10 cellular contexts compared by ENCODE assay signal in the genomic region with DNA sequence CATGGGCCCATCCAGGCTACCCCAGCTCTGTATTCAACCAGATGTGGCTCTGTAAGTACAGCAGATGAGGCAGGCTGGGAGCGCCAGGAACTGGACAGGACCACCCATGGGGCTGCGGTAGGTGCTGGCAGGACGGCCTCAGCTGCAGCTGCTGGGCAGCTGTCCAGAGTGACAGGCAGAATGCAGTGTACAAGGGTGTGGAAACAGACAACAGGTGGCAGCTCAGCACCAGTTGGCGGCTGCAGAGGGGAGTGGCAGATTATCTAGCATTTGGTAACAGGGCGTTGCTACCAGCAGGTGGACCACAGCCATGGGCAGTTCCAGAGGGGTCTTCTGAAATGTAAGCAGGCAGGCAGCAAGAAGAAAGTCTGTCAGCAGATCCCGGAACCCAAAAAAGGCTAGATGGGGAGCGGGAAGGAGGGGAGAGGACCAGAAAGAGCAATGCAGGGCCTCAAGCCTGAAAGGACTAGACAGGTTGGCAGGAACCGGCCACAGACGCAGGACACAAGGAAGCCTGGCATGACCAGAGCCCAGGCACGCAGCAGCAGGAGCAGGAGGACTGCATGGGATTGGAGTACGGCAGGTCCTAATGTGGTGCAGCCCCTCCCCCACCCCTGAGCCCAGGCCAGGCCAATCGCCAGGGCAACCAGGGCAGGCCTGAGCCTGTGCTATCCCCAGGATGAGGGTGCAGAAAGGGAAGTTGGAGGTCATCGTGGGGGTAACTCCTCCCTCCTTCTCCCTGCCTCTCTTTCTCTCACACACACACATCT. TPM values are rescaled to one million over a fixed set of nuclear protein-coding genes. Genes with fewer than 3 reads are reported as not detected.
DNase-seq lines count a peak whose midpoint lies in the region; ATAC-seq, FAIRE-seq and TF ChIP-seq lines count a peak whose summit lies in the region.
"Had no signal": no experiment of that assay in that cellular context is flagged by ENCODE, and none has a peak within 500 bp of the region (broad histone marks: within the 10 kb centered on the region; RNA-seq: fewer than 3 reads in every experiment).

No MANE protein-coding gene starts in this region.

- no peaks in the 10 kb centered on the region for H3K36me3 Mint-ChIP-seq in activated CD4-positive, alpha-beta T cell treated with anti-CD3 and anti-CD28 coated beads, Interleukin-2, amount 10 ng/mL, durations not matched to agents 7 days and 5 days (ENCODE audit: low read depth)

- WGBS in right cardiac atrium, result 53% methylated on average over 13 of the region's 13 CpGs
- 41 to 53% methylated on average over 3 to 13 of the region's 13 CpGs for WGBS in transverse colon (ENCODE audit: low coverage in 1 of 2), 2 donors

- ATAC-seq in right cardiac atrium, result peak; percentile 61 to 71
- no peak for ATAC-seq in GM18909 (IDR thresholded peaks at IDR 0.05; ENCODE audit: poor library complexity, unreplicated experiment)
- ATAC-seq: Panc1 had no signal

- intact Hi-C loops in right cardiac atrium (cut with DNase I), result no loop called here
- intact Hi-C loops in transverse colon (cut with DNase I; ENCODE audit: low total_unique reads), result no loop called here

- no peak for FAIRE-seq in GM12892 (lab: Jason Lieb, UNC)

- DNase-seq in activated CD4-positive, alpha-beta T cell treated with anti-CD3 and anti-CD28 coated beads, Interleukin-2, amount 10 ng/mL, durations not matched to agents 7 days and 5 days, result no peak
- no peak for DNase-seq in activated CD4-positive, alpha-beta T cell treated with anti-CD3 and anti-CD28 coated beads for 4 hours
- DNase-seq in SHP77 (lab: John Stamatoyannopoulos, UW) (peak; percentile 54 to 89), right cardiac atrium (peak in 2 of 3 donors; percentile 80), transverse colon (peak; percentile 86), GM12892 (ENCODE audit: insufficient read length) (no peak)
- no peak for DNase-seq in activated CD4-positive, alpha-beta T cell treated with anti-CD3 and anti-CD28 coated beads, Interleukin-2, amount 50 U/mL, for 1 hour

- H3K27me3 ChIP-seq in right cardiac atrium (ENCODE audit: control insufficient read depth, insufficient read depth) (no peaks in the 10 kb centered on the region), transverse colon (no peaks in the 10 kb centered on the region)
- H3K27me3 ChIP-seq: suprapubic skin had no signal

- H3K27ac ChIP-seq in right cardiac atrium (ENCODE audit: low read length) (no peak overlapping the region), transverse colon (peak overlapping the region; percentile 49 to 80 (median 70))
- H3K27ac ChIP-seq: suprapubic skin had no signal

- H3K4me3 ChIP-seq in right cardiac atrium (ENCODE audit: low read length) (no peak overlapping the region), transverse colon (no peak overlapping the region)
- H3K4me3 ChIP-seq: suprapubic skin had no signal

- H3K27ac Mint-ChIP-seq in activated CD4-positive, alpha-beta T cell treated with anti-CD3 and anti-CD28 coated beads, Interleukin-2, amount 10 ng/mL, durations not matched to agents 7 days and 5 days, result peak overlapping the region; percentile 34

- POLR2A ChIA-PET in activated CD4-positive, alpha-beta T cell treated with anti-CD3 and anti-CD28 coated beads, Interleukin-2, amount 10 ng/mL, durations not matched to agents 7 days and 5 days (lab: Charles Lee), result no interaction called here

- H3K27me3 Mint-ChIP-seq in activated CD4-positive, alpha-beta T cell treated with anti-CD3 and anti-CD28 coated beads, Interleukin-2, amount 10 ng/mL, durations not matched to agents 7 days and 5 days, result peaks cover 11% of the 10 kb centered on the region

- no peak for TF ChIP-seq POLR2A in transverse colon (IDR thresholded peaks at IDR 0.05)
- TF ChIP-seq POLR2A in GM12892 (IDR thresholded peaks at IDR 0.05; ENCODE audit: low read depth, low read length), result no peak

- H3K36me3 ChIP-seq in transverse colon, result no peaks in the 10 kb centered on the region
- H3K36me3 ChIP-seq: suprapubic skin had no signal

- CTCF ChIA-PET in activated CD4-positive, alpha-beta T cell treated with anti-CD3 and anti-CD28 coated beads, Interleukin-2, amount 10 ng/mL, durations not matched to agents 7 days and 5 days (lab: Charles Lee), result interaction anchor here (2.5 kb wide), 1 partner anchor 10 kb away, joined by 7 read pairs; no protein-coding TSS in a partner anchor

- in situ Hi-C loops in transverse colon (cut with MboI; ENCODE audit: low pct_ligation_motif_present in 1 of 4, low pct_unique_long_range_greater_than_20kb in 1 of 4, low sequenced_read_pairs in 3 of 4), result no loop called here

- peak in 3 of 5 experiments; percentile 13 to 53 (median 49) for TF ChIP-seq CTCF in transverse colon (IDR thresholded peaks at IDR 0.05)

- no peaks in the 10 kb centered on the region for H3K4me1 Mint-ChIP-seq in activated CD4-positive, alpha-beta T cell treated with anti-CD3 and anti-CD28 coated beads, Interleukin-2, amount 10 ng/mL, durations not matched to agents 7 days and 5 days

- H3K4me1 ChIP-seq in right cardiac atrium (ENCODE audit: control insufficient read depth, insufficient read depth, low read length), result no peaks in the 10 kb centered on the region
- H3K4me1 ChIP-seq in transverse colon, result peaks cover 8 to 35% (median 32%) of the 10 kb centered on the region in 4 donors

- H3K9me3 Mint-ChIP-seq in activated CD4-positive, alpha-beta T cell treated with anti-CD3 and anti-CD28 coated beads, Interleukin-2, amount 10 ng/mL, durations not matched to agents 7 days and 5 days, result no peaks in the 10 kb centered on the region

- H3K9me3 ChIP-seq in right cardiac atrium (ENCODE audit: control insufficient read depth, low read length) (no peaks in the 10 kb centered on the region), transverse colon (no peaks in the 10 kb centered on the region)
- H3K9me3 ChIP-seq: suprapubic skin had no signal

- TF ChIP-seq EP300 in transverse colon (IDR thresholded peaks at IDR 0.05; ENCODE audit: low read depth), result no peak

- no peak overlapping the region for H3K4me3 Mint-ChIP-seq in activated CD4-positive, alpha-beta T cell treated with anti-CD3 and anti-CD28 coated beads, Interleukin-2, amount 10 ng/mL, durations not matched to agents 7 days and 5 days

RNA-seq across cellular contexts. Expression of a gene that starts 24.7 kb away (rescaled TPM):
- not detected for total RNA-seq in activated CD4-positive, alpha-beta T cell treated with anti-CD3 and anti-CD28 coated beads, Interleukin-2, amount 10 ng/mL, durations not matched to agents 7 days and 5 days
- total RNA-seq in right cardiac atrium (100 to 1,000 TPM in 3 of 4 donors, 10 to 100 TPM in 1; 92.2 to 189 (median 131) TPM), transverse colon (100 to 1,000 TPM in 1 of 4 donors, 10 to 100 TPM in 3; 60.6 to 108 (median 74.6) TPM)
- polyA plus RNA-seq in right cardiac atrium, result 145 TPM
- 1.8 TPM for polyA plus RNA-seq in GM12892 (2012; ENCODE audit: missing spikeins)

Comparison
In these comparisons a context has a peak if more than half of its experiments do, and no peak if none do; other contexts are left out.
1. DNase-seq: peak in SHP77 (2 of 2), right cardiac atrium (2 of 3) and transverse colon (single experiment); none in activated CD4-positive, alpha-beta T cell treated with anti-CD3 and anti-CD28 coated beads, Interleukin-2, amount 10 ng/mL, durations not matched to agents 7 days and 5 days (single experiment), activated CD4-positive, alpha-beta T cell treated with anti-CD3 and anti-CD28 coated beads for 4 hours (0 of 2), GM12892 (single experiment) and activated CD4-positive, alpha-beta T cell treated with anti-CD3 and anti-CD28 coated beads, Interleukin-2, amount 50 U/mL, for 1 hour (single experiment).
2. RNA of a gene that starts 24.7 kb away (total RNA-seq): 92.2 to 189 TPM in right cardiac atrium and 60.6 to 108 TPM in transverse colon; not detected in activated CD4-positive, alpha-beta T cell treated with anti-CD3 and anti-CD28 coated beads, Interleukin-2, amount 10 ng/mL, durations not matched to agents 7 days and 5 days; every median in the first group is over 10 times any median in the second.